In the genomic region with DNA sequence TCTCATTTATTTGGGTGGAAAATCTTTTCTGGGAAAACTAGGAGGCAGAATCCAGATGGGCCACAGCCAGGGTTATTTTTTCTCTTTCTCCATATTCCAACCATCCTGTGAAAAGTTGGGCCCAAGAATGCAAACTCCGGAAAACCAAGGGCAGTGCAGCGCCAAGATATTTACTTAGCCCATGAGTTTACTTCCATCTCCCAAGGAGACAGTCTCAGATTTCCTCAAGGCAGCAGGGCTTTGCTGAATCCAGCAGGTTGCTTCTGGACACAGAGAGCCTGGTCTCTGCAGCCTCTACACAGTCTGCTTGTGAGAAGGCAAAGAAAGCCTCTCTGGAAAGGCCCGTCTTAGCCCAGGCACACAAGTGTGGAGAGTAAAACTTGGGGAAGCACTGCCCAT, we compare ENCODE assay signal across 15 cellular contexts. TPM values are rescaled to one million over a fixed set of nuclear protein-coding genes. Genes with fewer than 3 reads are reported as not detected.
A peak's percentile ranks its signal among the peaks of the same experiment; 100 is the strongest.
DNase-seq lines count a peak whose midpoint lies in the region; ATAC-seq, FAIRE-seq and TF ChIP-seq lines count a peak whose summit lies in the region.
"Had no signal": no experiment of that assay in that cellular context is flagged by ENCODE, and none has a peak within 500 bp of the region (broad histone marks: within the 10 kb centered on the region; RNA-seq: fewer than 3 reads in every experiment).

No MANE protein-coding gene starts in this region.

- no peak for TF ChIP-seq EP300 in transverse colon (IDR thresholded peaks at IDR 0.05; ENCODE audit: low read depth)

- 40 to 72% methylated on average over 1 to 3 of the region's 3 CpGs for WGBS in transverse colon (ENCODE audit: low coverage in 1 of 2), 2 donors

- DNase-seq in Panc1 (ENCODE audit: low read depth, low spot score) = no peak
- DNase-seq in dermis blood vessel endothelial cell = peak; percentile 34
- no peak for DNase-seq in lower lobe of right lung
- no peak for DNase-seq in transverse colon
- no peak for DNase-seq in H4 (ENCODE audit: low spot score)
- DNase-seq in HTR-8/SVneo (ENCODE audit: insufficient read length, low spot score) = no peak
- no peak for DNase-seq in NCI-H2171 treated with DMSO at 0.1 percent for 48 hours (lab: John Stamatoyannopoulos, UW)
- DNase-seq: activated CD8-positive, alpha-beta memory T cell treated with anti-CD3 and anti-CD28 coated beads for 24 hours; activated gamma-delta T cell; CD8-positive, alpha-beta T cell; GOT3; NK-92 treated with Interleukin-12 subunit alpha and Interleukin-12 subunit beta, amount 100 ng/mL, for 24 hours; SIG-M5 had no signal

- H3K36me3 ChIP-seq in Panc1 (ENCODE audit: control insufficient read depth, insufficient read depth, low read length) (no peaks in the 10 kb centered on the region), lower lobe of right lung (no peaks in the 10 kb centered on the region), transverse colon (no peaks in the 10 kb centered on the region)
- H3K36me3 ChIP-seq: cardiac muscle cell had no signal

- TF ChIP-seq POLR2A in transverse colon (IDR thresholded peaks at IDR 0.05) = no peak

- H3K27me3 ChIP-seq in Panc1 (ENCODE audit: control insufficient read depth, insufficient read depth, low read length) = no peaks in the 10 kb centered on the region
- H3K27me3 ChIP-seq in lower lobe of right lung (ENCODE audit: low read depth) = no peaks in the 10 kb centered on the region
- no peaks in the 10 kb centered on the region for H3K27me3 ChIP-seq in transverse colon

- intact Hi-C loops in Panc1 (cut with micrococcal nuclease; ENCODE audit: unreplicated experiment) (loop anchor here (2.0 kb wide), 1 partner anchor 407 kb away; no protein-coding TSS in a partner anchor), lower lobe of right lung (cut with DNase I) (no loop called here), transverse colon (cut with DNase I; ENCODE audit: low total_unique reads) (loop anchor here (2.0 kb wide), 1 partner anchor 295 kb away; no protein-coding TSS in a partner anchor)

- in situ Hi-C loops in Panc1 (cut with HindIII; ENCODE audit: low pct_unique_long_range_greater_than_20kb, low sequenced_read_pairs) = no loop called here
- in situ Hi-C loops in transverse colon (cut with MboI; ENCODE audit: low pct_ligation_motif_present in 1 of 4, low pct_unique_long_range_greater_than_20kb in 1 of 4, low sequenced_read_pairs in 3 of 4) = loop anchor here (5.0 to 25.0 kb wide), 5 partner anchors 286 to 409 kb away; no protein-coding TSS in a partner anchor

- FAIRE-seq in HTR-8/SVneo (lab: Jason Lieb, UNC) = no peak

- ATAC-seq in Panc1 = peak; percentile 48; the same call in 1 of the 2 replicates
- no peak for ATAC-seq in lower lobe of right lung
- ATAC-seq: CD8-positive, alpha-beta T cell had no signal

- TF ChIP-seq CTCF in Panc1 (IDR thresholded peaks at IDR 0.05) (no peak), lower lobe of right lung (IDR thresholded peaks at IDR 0.05) (no peak), transverse colon (IDR thresholded peaks at IDR 0.05) (no peak)

- CTCF ChIA-PET in Panc1 (lab: Charles Lee) = interaction anchor here (1.2 to 3.3 kb wide), 3 partner anchors 286 to 333 kb away, joined by 3 to 15 read pairs (median 4); no protein-coding TSS in a partner anchor

- POLR2A ChIA-PET in Panc1 (lab: Charles Lee) = interaction anchor here (0.6 kb wide), 1 partner anchor 291 kb away, joined by 9 read pairs; no protein-coding TSS in a partner anchor

- H3K4me3 ChIP-seq in Panc1 (ENCODE audit: low read depth in 2 of 2, low read length in 2 of 2) = no peak overlapping the region; a peak in 1 of 4 replicates
- H3K4me3 ChIP-seq in lower lobe of right lung = no peak overlapping the region
- no peak overlapping the region for H3K4me3 ChIP-seq in transverse colon
- H3K4me3 ChIP-seq: cardiac muscle cell had no signal

- peaks cover 19% of the 10 kb centered on the region for H3K4me1 ChIP-seq in Panc1 (ENCODE audit: control insufficient read depth, insufficient read depth, low read length)
- peaks cover 21% of the 10 kb centered on the region for H3K4me1 ChIP-seq in lower lobe of right lung
- peaks cover 14 to 25% (median 18%) of the 10 kb centered on the region in 4 donors for H3K4me1 ChIP-seq in transverse colon

- BruUV-seq in Panc1 (replicated peaks; lab: Mats Ljungman, UMichigan) = no TSS peak

- H3K27ac ChIP-seq in Panc1 (ENCODE audit: low read length) (peak overlapping the region; percentile 82), lower lobe of right lung (peak overlapping the region; percentile 44), transverse colon (peak overlapping the region; percentile 59 to 84 (median 65))
- H3K27ac ChIP-seq: cardiac muscle cell, epithelial cell of prostate had no signal

- H3K9me3 ChIP-seq in Panc1 (ENCODE audit: control insufficient read depth, insufficient read depth, low read depth, low read length) (no peaks in the 10 kb centered on the region), lower lobe of right lung (no peaks in the 10 kb centered on the region), transverse colon (no peaks in the 10 kb centered on the region)

RNA-seq across cellular contexts. Expression of gene COPRS, which starts 15.7 kb away (rescaled TPM):
- 152 TPM for total RNA-seq in Panc1 (2021; ENCODE audit: unreplicated experiment)
- polyA plus RNA-seq in Panc1 (2012; ENCODE audit: insufficient read length) = 122 TPM
- total RNA-seq in dermis blood vessel endothelial cell = 57.0 and 79.5 TPM in 2 replicates
- 37.4 TPM for total RNA-seq in lower lobe of right lung
- 10 to 100 TPM; 19.8 to 43.8 (median 38.2) TPM for total RNA-seq in transverse colon
- total RNA-seq in H4 (2014; rRNA removed; shearing (Covaris generic)) = 137 and 156 TPM in 2 replicates

RNA-seq across cellular contexts. Expression of gene UTP6, which starts 58.1 kb away (rescaled TPM):
- total RNA-seq in Panc1 (2021; ENCODE audit: unreplicated experiment) = 131 TPM
- 65.1 TPM for polyA plus RNA-seq in Panc1 (2012; ENCODE audit: insufficient read length)
- total RNA-seq in dermis blood vessel endothelial cell = 34.8 and 41.2 TPM in 2 replicates
- total RNA-seq in lower lobe of right lung = 47.4 TPM
- 10 to 100 TPM in 3 of 4 donors, 1 to 10 TPM in 1; 8.6 to 46.2 (median 23.5) TPM for total RNA-seq in transverse colon
- 36.5 and 48.2 TPM in 2 replicates for total RNA-seq in H4 (2014; rRNA removed; shearing (Covaris generic))
